Comparison of ENCODE assay signal across 18 cellular contexts in genomic region chr12:64943686-64944085, GRCh38.
DNase-seq lines count a peak whose midpoint lies in the region; ATAC-seq and TF ChIP-seq lines count a peak whose summit lies in the region.
"Had no signal": no experiment of that assay in that cellular context is flagged by ENCODE, and none has a peak within 500 bp of the region (broad histone marks: within the 10 kb centered on the region; RNA-seq: fewer than 3 reads in every experiment).

No MANE protein-coding gene starts in this region.

- H3K36me3 ChIP-seq in BLaER1 (no peaks in the 10 kb centered on the region), Peyer's patch (no peaks in the 10 kb centered on the region), MM.1S (replicated peaks; ENCODE audit: insufficient read depth, low read length) (no peaks in the 10 kb centered on the region)

- TF ChIP-seq POLR2A in Peyer's patch (IDR thresholded peaks at IDR 0.05), result no peak

- in situ Hi-C loops in astrocyte of the cerebellum (cut with HindIII; ENCODE audit: low sequenced_read_pairs), result no loop called here

- H3K9ac ChIP-seq in BLaER1 (no peak overlapping the region), MM.1S (ENCODE audit: low read length) (no peak overlapping the region)

- peaks cover 14% of the 10 kb centered on the region for H3K9me3 ChIP-seq in BLaER1
- H3K9me3 ChIP-seq in Peyer's patch, result no peaks in the 10 kb centered on the region
- no peaks in the 10 kb centered on the region for H3K9me3 ChIP-seq in MM.1S (replicated peaks; ENCODE audit: insufficient read depth, low read length)

- no peak overlapping the region for H3K4me3 ChIP-seq in BLaER1
- H3K4me3 ChIP-seq in Jurkat, Clone E6-1 (ENCODE audit: low read length), result no peak overlapping the region
- H3K4me3 ChIP-seq in astrocyte of the cerebellum (ENCODE audit: low read depth, low read length), result no peak overlapping the region
- H3K4me3 ChIP-seq in Peyer's patch, result no peak overlapping the region
- no peak overlapping the region for H3K4me3 ChIP-seq in MM.1S (ENCODE audit: low read length)

- ATAC-seq in GM21619 (IDR thresholded peaks at IDR 0.05; ENCODE audit: unreplicated experiment), result no peak
- ATAC-seq: esophagus mucosa, Panc1, SK-N-SH treated with all-trans-retinoic acid at 6 μM for 48 hours had no signal

- H3K27ac ChIP-seq in BLaER1, result 0 out of 2 replicates have a peak overlapping the region, but pooled peaks have one; percentile 11
- no peak overlapping the region for H3K27ac ChIP-seq in Peyer's patch
- no peak overlapping the region for H3K27ac ChIP-seq in MM.1S (ENCODE audit: low read length)

- no peaks in the 10 kb centered on the region for H3K9me2 ChIP-seq in MM.1S (replicated peaks; ENCODE audit: insufficient read depth, low read length)

- H3K27me3 ChIP-seq in BLaER1 (no peaks in the 10 kb centered on the region), Peyer's patch (no peaks in the 10 kb centered on the region), MM.1S (replicated peaks; ENCODE audit: insufficient read depth, low read length) (no peaks in the 10 kb centered on the region)

- no peak overlapping the region for H2AFZ ChIP-seq in MM.1S (ENCODE audit: low read length)

- H4K20me1 ChIP-seq in BLaER1 (no peaks in the 10 kb centered on the region), MM.1S (ENCODE audit: insufficient read depth, low read length) (no peaks in the 10 kb centered on the region)

- DNase-seq in Jurkat, Clone E6-1 (ENCODE audit: low read depth, low spot score), result peak; percentile 65
- DNase-seq in astrocyte of the cerebellum (ENCODE audit: low read depth), result peak; percentile 47
- peak; percentile 99 for DNase-seq in myocyte (ENCODE audit: low read depth)
- DNase-seq in Peyer's patch, result no peak
- no peak for DNase-seq in MM.1S
- no peak for DNase-seq in activated naive CD4-positive, alpha-beta T cell treated with anti-CD3 and anti-CD28 coated beads, Interleukin-2, amount 50 U/mL, for 16 hours
- DNase-seq: activated CD4-positive, alpha-beta T cell treated with anti-CD3 and anti-CD28 coated beads, Interleukin-2, amount 50 U/mL, for 1 hour; activated naive CD4-positive, alpha-beta T cell treated with anti-CD3 and anti-CD28 coated beads for 36 hours; activated T-cell treated with anti-CD3 and anti-CD28 coated beads for 4 hours; kidney; NCI-H187; NCI-H524 treated with DMSO at 0.1 percent for 48 hours; retina had no signal

- H3F3A ChIP-seq in MM.1S (ENCODE audit: insufficient read depth, low read length), result no peaks in the 10 kb centered on the region

- H3K4me2 ChIP-seq in BLaER1 (peak overlapping the region; percentile 63), MM.1S (ENCODE audit: low read depth, low read length) (no peak overlapping the region)

- H3K4me1 ChIP-seq in BLaER1 (peaks cover 28% of the 10 kb centered on the region), Peyer's patch (no peaks in the 10 kb centered on the region), MM.1S (ENCODE audit: low read length) (no peaks in the 10 kb centered on the region)

- no peaks in the 10 kb centered on the region for H3K79me2 ChIP-seq in MM.1S (ENCODE audit: low read length)

- no peak for TF ChIP-seq CTCF in astrocyte of the cerebellum (IDR thresholded peaks at IDR 0.05; ENCODE audit: low read depth, low read length, missing control alignments)
- no peak for TF ChIP-seq CTCF in Peyer's patch (IDR thresholded peaks at IDR 0.05)
- no peak for TF ChIP-seq CTCF in MM.1S (IDR thresholded peaks at IDR 0.05; ENCODE audit: low read length)

Comparison
In these comparisons a context has a peak if more than half of its experiments do, and no peak if none do; other contexts are left out.
1. DNase-seq: peak in Jurkat, Clone E6-1 (single experiment), astrocyte of the cerebellum (single experiment) and myocyte (single experiment); none in Peyer's patch (0 of 3), MM.1S (single experiment) and activated naive CD4-positive, alpha-beta T cell treated with anti-CD3 and anti-CD28 coated beads, Interleukin-2, amount 50 U/mL, for 16 hours (single experiment).